ENCODE assay signal across 8 cellular contexts in the genomic region with DNA sequence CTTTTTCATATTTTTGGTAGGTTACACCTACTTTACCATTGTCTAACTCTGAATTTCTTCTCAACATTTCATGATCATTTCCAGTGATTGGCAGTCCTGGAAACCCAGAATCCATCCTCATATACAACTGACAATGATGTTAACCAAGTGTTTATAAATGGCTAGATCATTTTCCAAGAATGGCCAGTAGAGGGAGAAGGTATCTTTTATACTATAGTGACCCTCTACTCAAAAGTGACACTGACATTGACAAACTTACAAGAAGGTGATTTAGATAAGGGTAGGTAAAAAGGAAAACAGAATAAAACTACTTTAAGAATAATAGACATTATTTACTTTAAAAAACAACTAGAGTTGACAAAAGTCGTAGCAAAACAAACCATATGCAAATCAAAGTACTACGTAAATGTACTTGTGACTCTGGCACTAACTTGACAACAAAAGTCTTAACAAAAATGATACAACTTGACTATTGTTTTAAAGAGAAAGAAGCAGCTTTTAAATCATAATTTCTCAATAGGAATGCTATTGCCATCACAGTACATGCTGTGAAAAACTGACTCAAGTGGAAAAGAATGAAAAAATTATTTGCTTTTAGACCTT.
DNase-seq lines count a peak whose midpoint lies in the region; ATAC-seq and TF ChIP-seq lines count a peak whose summit lies in the region.

No MANE protein-coding gene starts in this region.

- H3K4me3 ChIP-seq in Panc1 (ENCODE audit: low read depth in 2 of 2, low read length in 2 of 2) = no peak overlapping the region

- H3K4me1 ChIP-seq in Panc1 (ENCODE audit: control insufficient read depth, insufficient read depth, low read length) = no peaks in the 10 kb centered on the region
- H3K4me1 ChIP-seq in foreskin keratinocyte = no peaks in the 10 kb centered on the region

- POLR2A ChIA-PET in Panc1 (lab: Charles Lee) = no interaction called here

- BruUV-seq in Panc1 (replicated peaks; lab: Mats Ljungman, UMichigan) = no TSS peak

- H3K9me3 ChIP-seq in Panc1 (ENCODE audit: control insufficient read depth, insufficient read depth, low read depth, low read length) = no peaks in the 10 kb centered on the region

- H3K27ac ChIP-seq in Panc1 (ENCODE audit: low read length) (no peak overlapping the region), foreskin keratinocyte (no peak overlapping the region)

- intact Hi-C loops in Panc1 (cut with micrococcal nuclease; ENCODE audit: unreplicated experiment) = no loop called here

- no peaks in the 10 kb centered on the region for H3K36me3 ChIP-seq in Panc1 (ENCODE audit: control insufficient read depth, insufficient read depth, low read length)

- CTCF ChIA-PET in Panc1 (lab: Charles Lee) = no interaction called here

- TF ChIP-seq CTCF in Panc1 (IDR thresholded peaks at IDR 0.05) = peak; percentile 66; the same call in 1 of the 2 replicates
- peak; percentile 59 for TF ChIP-seq CTCF in foreskin keratinocyte (conservative IDR thresholded peaks at IDR 0.05)

- in situ Hi-C loops in ACHN (cut with HindIII; ENCODE audit: low pct_ligation_motif_present, low pct_unique_long_range_greater_than_20kb, low sequenced_read_pairs) (no loop called here), Panc1 (cut with HindIII; ENCODE audit: low pct_unique_long_range_greater_than_20kb, low sequenced_read_pairs) (no loop called here)

- H3K27me3 ChIP-seq in Panc1 (ENCODE audit: control insufficient read depth, insufficient read depth, low read length) (no peaks in the 10 kb centered on the region), foreskin keratinocyte (no peaks in the 10 kb centered on the region)

- DNase-seq in ACHN (peak; percentile 60), Panc1 (ENCODE audit: low read depth, low spot score) (no peak), foreskin keratinocyte (no peak), hypothalamus (lab: John Stamatoyannopoulos, UW) (no peak), NCI-H524 treated with DMSO at 0.1 percent for 48 hours (lab: John Stamatoyannopoulos, UW) (no peak)
- DNase-seq in activated CD4-positive, alpha-beta T cell treated with anti-CD3 and anti-CD28 coated beads, Interleukin-2, amount 50 U/mL, for 1 hour = no peak

- ATAC-seq in GM21367 (IDR thresholded peaks at IDR 0.05; ENCODE audit: unreplicated experiment) (peak; percentile 67), Panc1 (no peak; the same call in 1 of the 2 replicates), foreskin keratinocyte (peak; percentile 61), GM19328 (IDR thresholded peaks at IDR 0.05; ENCODE audit: unreplicated experiment) (no peak)

Comparison
In these comparisons a context has a peak if more than half of its experiments do, and no peak if none do; other contexts are left out.
1. ATAC-seq: peak in GM21367 (single experiment) and foreskin keratinocyte (single experiment); none in Panc1 (single experiment) and GM19328 (single experiment).